ENCODE assay signal across 18 cellular contexts in the genomic region with DNA sequence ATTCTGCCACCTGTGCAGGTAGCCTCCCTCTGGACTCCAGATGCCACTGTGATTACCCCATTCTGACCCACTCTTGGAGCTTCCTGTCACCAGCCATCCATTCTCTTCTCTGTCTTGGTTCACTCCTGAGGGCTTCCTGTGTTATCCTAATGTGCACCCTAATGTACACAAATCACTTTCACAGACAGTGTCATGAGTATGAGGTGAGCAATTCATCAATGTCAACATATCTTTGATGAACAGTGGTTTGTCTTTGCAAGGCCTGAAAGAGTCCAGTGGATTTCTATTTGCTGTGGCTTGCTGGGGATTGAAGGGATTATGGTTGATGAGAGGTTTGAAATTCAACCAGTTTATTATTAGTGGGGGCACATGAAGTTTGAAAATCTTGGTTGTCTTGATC.
DNase-seq lines count a peak whose midpoint lies in the region; ATAC-seq, FAIRE-seq and TF ChIP-seq lines count a peak whose summit lies in the region.
"Had no signal": no experiment of that assay in that cellular context is flagged by ENCODE, and none has a peak within 500 bp of the region (broad histone marks: within the 10 kb centered on the region; RNA-seq: fewer than 3 reads in every experiment).

No MANE protein-coding gene starts in this region.

- POLR2A ChIA-PET in K562 (lab: Yijun Ruan, JAX), result interaction anchor here (0.6 to 1.5 kb wide), 3 partner anchors 9 to 1860 kb away, joined by 3 to 5 read pairs (median 3); no protein-coding TSS in a partner anchor

- H4K20me1 ChIP-seq in K562 (replicated peaks; ENCODE audit: control insufficient read depth, insufficient read depth, low read length), result no peaks in the 10 kb centered on the region

- TF ChIP-seq POLR2A in K562 (conservative IDR thresholded peaks at IDR 0.05), result no peak

- peaks cover 0 to 4% of the 10 kb centered on the region in 2 experiments; a peak in 1 of 5 replicates for H3K4me1 ChIP-seq in K562 (replicated peaks in 1 of 2; ENCODE audit: control insufficient read depth in 2 of 2, insufficient read depth in 2 of 2, low read length in 2 of 2)

- DNase-seq in NCI-H748 (lab: John Stamatoyannopoulos, UW; ENCODE audit: unreplicated experiment) (peak; percentile 46), NCI-H748 treated with DMSO at 0.1 percent for 48 hours (lab: John Stamatoyannopoulos, UW) (no peak), NCI-H146 (lab: John Stamatoyannopoulos, UW) (peak; percentile 28), K562 (ENCODE audit: extremely low read depth in 1 of 4, low spot score in 3 of 4) (no peak), putamen (ENCODE audit: low spot score) (no peak), DMS79 (lab: John Stamatoyannopoulos, UW) (no peak)
- DNase-seq: C1 segment of cervical spinal cord; CD4-positive, alpha-beta memory T cell; COR-L47; DMS153; DND-41; GDM1; GM23248; H7; HCEC 1CT had no signal

- in situ Hi-C loops in K562 (cut with MboI), result no loop called here

- no peak for TF ChIP-seq RAD21 in K562 (CRISPR knock-in tag; conservative IDR thresholded peaks at IDR 0.05 in 1 of 2, IDR thresholded peaks at IDR 0.05 in 1 of 2)

- BruUV-seq in K562 (replicated peaks; lab: Mats Ljungman, UMichigan), result no TSS peak

- ATAC-seq in K562, result no peak
- ATAC-seq: GM12878 had no signal

- FAIRE-seq in G401.6 (lab: Jason Lieb, UNC) (peak; percentile 36), K562 (lab: Jason Lieb, UNC) (no peak)
- FAIRE-seq: GM12878, H1 had no signal

- H3K79me2 ChIP-seq in K562 (ENCODE audit: control insufficient read depth, insufficient read depth, low read length), result no peaks in the 10 kb centered on the region

- no peaks in the 10 kb centered on the region for H3K9me3 ChIP-seq in K562 (replicated peaks; ENCODE audit: control insufficient read depth, insufficient read depth, low read depth, low read length)

- CTCF ChIA-PET in K562 (lab: Yijun Ruan, JAX; ENCODE audit: low intra/inter-chr PET ratio), result no interaction called here

- H2AFZ ChIP-seq in K562 (ENCODE audit: low read depth, low read length), result no peak overlapping the region
- H2AFZ ChIP-seq: GM23248 had no signal

- H3K4me2 ChIP-seq in K562 (ENCODE audit: insufficient read depth, low read length), result no peak overlapping the region

- peaks cover 6 to 14% of the 10 kb centered on the region in 2 experiments; a peak in 4 of 5 replicates for H3K27me3 ChIP-seq in K562 (ENCODE audit: control insufficient read depth in 2 of 2, insufficient read depth in 2 of 2, low read length in 2 of 2)

- TF ChIP-seq CTCF in K562 (IDR thresholded peaks at IDR 0.05 in 2 of 3, conservative IDR thresholded peaks at IDR 0.05 in 1 of 3; ENCODE audit: insufficient read depth in 2 of 3, low read depth in 1 of 3, low read length in 3 of 3), result no peak

- no peak overlapping the region for H3K9ac ChIP-seq in K562 (ENCODE audit: insufficient read depth in 1 of 2, low read depth in 2 of 2, low read length in 2 of 2)
- H3K9ac ChIP-seq: GM23248 had no signal

- H3K4me3 ChIP-seq in K562, result no peak overlapping the region
- H3K4me3 ChIP-seq: GM12878, GM23248 had no signal

- no peak for TF ChIP-seq EP300 in K562 (IDR thresholded peaks at IDR 0.05; ENCODE audit: low read length)

- no peaks in the 10 kb centered on the region for H3K9me1 ChIP-seq in K562 (ENCODE audit: control insufficient read depth, insufficient read depth, low read length)

- intact Hi-C loops in K562 (cut with micrococcal nuclease), result no loop called here

- H3K27ac ChIP-seq in K562 (ENCODE audit: extremely low read depth, low read depth, low read length), result no peak overlapping the region
- H3K27ac ChIP-seq: GM23248 had no signal

- H3K36me3 ChIP-seq in K562 (ENCODE audit: control insufficient read depth, insufficient read depth, low read length), result no peaks in the 10 kb centered on the region

TF ChIP-seq in K562, 482 proteins besides CTCF, POLR2A, EP300 and RAD21 (continues in another document):
- TF ChIP-seq ZNF318 (IDR thresholded peaks at IDR 0.05; ENCODE audit: borderline replicate concordance in 1 of 2, low read depth in 1 of 2) (no peak), FOXO4 (CRISPR knock-in tag; IDR thresholded peaks at IDR 0.05) (no peak), LEF1 (IDR thresholded peaks at IDR 0.05) (no peak)
- TF ChIP-seq, protein P1, sequence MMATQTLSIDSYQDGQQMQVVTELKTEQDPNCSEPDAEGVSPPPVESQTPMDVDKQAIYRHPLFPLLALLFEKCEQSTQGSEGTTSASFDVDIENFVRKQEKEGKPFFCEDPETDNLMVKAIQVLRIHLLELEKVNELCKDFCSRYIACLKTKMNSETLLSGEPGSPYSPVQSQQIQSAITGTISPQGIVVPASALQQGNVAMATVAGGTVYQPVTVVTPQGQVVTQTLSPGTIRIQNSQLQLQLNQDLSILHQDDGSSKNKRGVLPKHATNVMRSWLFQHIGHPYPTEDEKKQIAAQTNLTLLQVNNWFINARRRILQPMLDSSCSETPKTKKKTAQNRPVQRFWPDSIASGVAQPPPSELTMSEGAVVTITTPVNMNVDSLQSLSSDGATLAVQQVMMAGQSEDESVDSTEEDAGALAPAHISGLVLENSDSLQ (IDR thresholded peaks at IDR 0.05), result peak; percentile 90

Comparison
In these comparisons a context has a peak if more than half of its experiments do, and no peak if none do; other contexts are left out.
1. DNase-seq: peak in NCI-H748 (single experiment) and NCI-H146 (single experiment); none in NCI-H748 treated with DMSO at 0.1 percent for 48 hours (single experiment), K562 (0 of 4), putamen (single experiment) and DMS79 (single experiment).